Comparison of ENCODE assay signal across 2 cellular contexts in genomic region chr2:26122633-26123032, GRCh38.
TF ChIP-seq lines count a peak whose summit lies in the region.

No MANE protein-coding gene starts in this region.

TF ChIP-seq in GM23338, 12 proteins besides CTCF, POLR2A, EP300 and RAD21 (continued from another document):
- TF ChIP-seq ZNF462 (CRISPR knock-in tag; IDR thresholded peaks at IDR 0.05) (no peak), ZNF331 (CRISPR knock-in tag; IDR thresholded peaks at IDR 0.05; ENCODE audit: low read depth) (no peak), EZH2 (IDR thresholded peaks at IDR 0.05; ENCODE audit: low read depth, unreplicated experiment) (no peak), POLR2AphosphoS5 (IDR thresholded peaks at IDR 0.05; ENCODE audit: low read depth) (no peak), REST (IDR thresholded peaks at IDR 0.05; ENCODE audit: unreplicated experiment) (no peak), STAT1 (IDR thresholded peaks at IDR 0.05; ENCODE audit: unreplicated experiment) (no peak), CREB1 (CRISPR knock-in tag; IDR thresholded peaks at IDR 0.05; ENCODE audit: low read depth) (no peak), ETS1 (IDR thresholded peaks at IDR 0.05) (no peak)

TF ChIP-seq in WTC11, 78 proteins besides CTCF, POLR2A, EP300 and RAD21 (continued from another document):
- TF ChIP-seq ZNF512 (CRISPR knock-in tag; IDR thresholded peaks at IDR 0.05; ENCODE audit: borderline replicate concordance) (no peak), AR (CRISPR knock-in tag; IDR thresholded peaks at IDR 0.05) (no peak)
